Comparison of ENCODE assay signal across 13 cellular contexts in the genomic region with DNA sequence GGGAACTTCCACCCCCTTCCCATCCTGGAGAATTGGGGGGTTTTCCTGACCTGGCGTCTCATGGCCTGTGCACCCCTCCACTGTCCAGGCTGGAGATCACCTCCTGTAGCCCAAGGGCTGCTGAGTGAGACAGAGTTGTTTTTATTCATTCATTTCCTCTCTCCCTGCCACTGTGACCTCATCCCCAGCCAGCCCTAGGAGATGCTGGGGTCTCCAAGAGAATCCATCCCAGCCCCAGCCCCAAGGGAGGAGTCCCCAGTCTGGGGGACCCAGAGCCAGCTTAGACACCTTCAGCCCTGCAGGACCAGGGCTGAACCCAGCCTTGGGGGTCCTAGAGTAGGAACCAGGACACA. TPM values are rescaled to one million over a fixed set of nuclear protein-coding genes. Genes with fewer than 3 reads are reported as not detected.
DNase-seq lines count a peak whose midpoint lies in the region; ATAC-seq and TF ChIP-seq lines count a peak whose summit lies in the region.
"Had no signal": no experiment of that assay in that cellular context is flagged by ENCODE, and none has a peak within 500 bp of the region (broad histone marks: within the 10 kb centered on the region; RNA-seq: fewer than 3 reads in every experiment).

No MANE protein-coding gene starts in this region.

- H3K9ac ChIP-seq in neural progenitor cell: no peak overlapping the region

- H3F3A ChIP-seq in neural progenitor cell (ENCODE audit: low read depth): peaks cover 10% of the 10 kb centered on the region

- H3K9me3 Mint-ChIP-seq in T-helper 2 cell treated with Interferon-gamma antibody and Interleukin-4, amounts not matched to agents 5 μg/mL and 100 μg/mL, for 36 hours: no peaks in the 10 kb centered on the region
- no peaks in the 10 kb centered on the region for H3K9me3 Mint-ChIP-seq in neural progenitor cell
- H3K9me3 Mint-ChIP-seq: activated T-cell treated with anti-CD3 and anti-CD28 coated beads, Interleukin-2, amount 50 U/mL, for 72 hours had no signal

- H3K27me3 ChIP-seq in neural progenitor cell (no peaks in the 10 kb centered on the region), heart left ventricle (no peaks in the 10 kb centered on the region)
- H3K27me3 ChIP-seq: sigmoid colon had no signal

- H3K4me1 ChIP-seq in neural progenitor cell (peaks cover 14% of the 10 kb centered on the region), heart left ventricle (peaks cover 0 to 37% (median 0%) of the 10 kb centered on the region in 12 donors)
- H3K4me1 ChIP-seq: Caco-2 had no signal

- peaks cover 30% of the 10 kb centered on the region for H3K4me1 Mint-ChIP-seq in T-helper 2 cell treated with Interferon-gamma antibody and Interleukin-4, amounts not matched to agents 5 μg/mL and 100 μg/mL, for 36 hours (ENCODE audit: low read depth)
- H3K4me1 Mint-ChIP-seq in neural progenitor cell: peaks cover 50% of the 10 kb centered on the region

- H2AFZ ChIP-seq in neural progenitor cell (replicated peaks): no peak overlapping the region

- intact Hi-C loops in heart left ventricle (cut with DNase I): no loop called here

- H3K36me3 ChIP-seq in neural progenitor cell (no peaks in the 10 kb centered on the region), heart left ventricle (no peaks in the 10 kb centered on the region)
- H3K36me3 ChIP-seq: sigmoid colon had no signal

- no peak for DNase-seq in T-helper 2 cell treated with Interferon-gamma antibody and Interleukin-4, amounts not matched to agents 5 μg/mL and 100 μg/mL, for 36 hours (ENCODE audit: low spot score)
- no peak for DNase-seq in T-helper 2 cell
- peak; percentile 37 for DNase-seq in M059J (ENCODE audit: low read depth)
- no peak for DNase-seq in neural progenitor cell (ENCODE audit: low spot score)
- no peak for DNase-seq in NCI-H69 (lab: John Stamatoyannopoulos, UW)
- no peak for DNase-seq in activated CD4-positive, CD25-positive, alpha-beta regulatory T cell (lab: John Stamatoyannopoulos, UW)
- DNase-seq in heart left ventricle: no peak
- DNase-seq: sigmoid colon had no signal

- no peaks in the 10 kb centered on the region for H3K9me3 ChIP-seq in neural progenitor cell (ENCODE audit: low read depth)
- no peaks in the 10 kb centered on the region for H3K9me3 ChIP-seq in heart left ventricle
- H3K9me3 ChIP-seq: Caco-2, sigmoid colon had no signal

- no peaks in the 10 kb centered on the region for H3K79me2 ChIP-seq in neural progenitor cell (ENCODE audit: low read depth)

- H3K36me3 Mint-ChIP-seq in T-helper 2 cell treated with Interferon-gamma antibody and Interleukin-4, amounts not matched to agents 5 μg/mL and 100 μg/mL, for 36 hours (ENCODE audit: low read depth): peaks cover 57% of the 10 kb centered on the region
- H3K36me3 Mint-ChIP-seq in neural progenitor cell: peaks cover 8% of the 10 kb centered on the region

- no peak for ATAC-seq in heart left ventricle

- H3K27ac Mint-ChIP-seq in T-helper 2 cell treated with Interferon-gamma antibody and Interleukin-4, amounts not matched to agents 5 μg/mL and 100 μg/mL, for 36 hours: peak overlapping the region; percentile 49
- H3K27ac Mint-ChIP-seq in neural progenitor cell: peak overlapping the region; percentile 96

- no peak for TF ChIP-seq CTCF in neural progenitor cell (IDR thresholded peaks at IDR 0.05)
- no peak for TF ChIP-seq CTCF in heart left ventricle (IDR thresholded peaks at IDR 0.05)

- 67 to 100% (median 85%) methylated on average over 1 of the region's 1 CpG for WGBS in heart left ventricle, 4 donors

- peak overlapping the region; percentile 99 for H3K27ac ChIP-seq in angular gyrus (ENCODE audit: low read depth, low read length)
- no peak overlapping the region for H3K27ac ChIP-seq in neural progenitor cell
- H3K27ac ChIP-seq in heart left ventricle: no peak overlapping the region
- H3K27ac ChIP-seq: sigmoid colon had no signal

- H3K4me3 Mint-ChIP-seq in T-helper 2 cell treated with Interferon-gamma antibody and Interleukin-4, amounts not matched to agents 5 μg/mL and 100 μg/mL, for 36 hours: no peak overlapping the region
- peak overlapping the region; percentile 76 for H3K4me3 Mint-ChIP-seq in neural progenitor cell

- H3K4me3 ChIP-seq in neural progenitor cell (no peak overlapping the region), heart left ventricle (no peak overlapping the region)
- H3K4me3 ChIP-seq: sigmoid colon had no signal

- no peaks in the 10 kb centered on the region for H3K27me3 Mint-ChIP-seq in T-helper 2 cell treated with Interferon-gamma antibody and Interleukin-4, amounts not matched to agents 5 μg/mL and 100 μg/mL, for 36 hours (ENCODE audit: low read depth)
- H3K27me3 Mint-ChIP-seq in neural progenitor cell (ENCODE audit: insufficient read depth, low read depth): peaks cover 2% of the 10 kb centered on the region

- H3K4me2 ChIP-seq in neural progenitor cell: peak overlapping the region; percentile 66

- no peak for TF ChIP-seq POLR2A in heart left ventricle (IDR thresholded peaks at IDR 0.05)

- no peaks in the 10 kb centered on the region for H4K20me1 ChIP-seq in neural progenitor cell (ENCODE audit: low read depth)

RNA-seq across cellular contexts. Expression of gene FCHO1, which starts 4.2 kb away (rescaled TPM):
- 0.20 and 2.1 TPM in 2 replicates for total RNA-seq in M059J (2014; rRNA removed; shearing (Covaris generic))
- total RNA-seq in neural progenitor cell (ENCODE audit: low replicate concordance) (15.5 and 29.8 TPM in 2 replicates), heart left ventricle (1 to 10 TPM in 4 of 9 donors, under 1 TPM in 5; 0.29 to 3.3 (median 0.77) TPM)
- polyA plus RNA-seq in heart left ventricle: under 1 TPM; 0.34 to 0.49 TPM

RNA-seq across cellular contexts. Expression of gene MAP1S, which starts 36.2 kb away (rescaled TPM):
- 16.8 and 17.0 TPM in 2 replicates for total RNA-seq in M059J (2014; rRNA removed; shearing (Covaris generic))
- total RNA-seq in neural progenitor cell (ENCODE audit: low replicate concordance): 8.9 and 30.4 TPM in 2 replicates
- 10 to 100 TPM; 19.5 to 47.9 (median 24.1) TPM for total RNA-seq in heart left ventricle
- 10 to 100 TPM; 17.1 to 20.0 TPM for polyA plus RNA-seq in heart left ventricle

RNA-seq across cellular contexts. Expression of gene B3GNT3, which starts 39.4 kb away (rescaled TPM):
- total RNA-seq in M059J (2014; rRNA removed; shearing (Covaris generic)): 0.20 TPM in 1 of 2 replicates, not detected in the other
- not detected in 2 replicates for total RNA-seq in neural progenitor cell (ENCODE audit: low replicate concordance)
- not detected for total RNA-seq in heart left ventricle
- not detected for polyA plus RNA-seq in heart left ventricle
- total RNA-seq: A172, H4 had no signal
